ENCODE assay signal across 21 cellular contexts in the genomic region with DNA sequence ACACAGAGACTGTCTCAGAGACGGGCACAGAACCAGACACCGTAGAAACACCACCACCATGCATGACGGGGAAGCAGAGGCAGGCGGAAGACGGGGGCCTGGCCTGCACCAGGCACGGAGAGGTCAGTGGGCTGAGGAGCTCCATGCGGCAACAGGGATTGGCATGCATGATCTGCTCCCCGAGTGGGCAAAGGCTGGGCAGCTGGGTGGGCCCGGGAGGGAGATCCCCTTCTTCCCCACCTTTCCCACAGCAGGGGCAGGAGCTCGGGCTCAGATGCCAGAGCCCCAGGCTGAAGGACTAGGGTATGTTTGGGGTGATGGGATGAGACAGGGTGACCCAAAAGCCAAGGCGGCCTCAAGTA. TPM values are rescaled to one million over a fixed set of nuclear protein-coding genes. Genes with fewer than 3 reads are reported as not detected.
DNase-seq lines count a peak whose midpoint lies in the region; ATAC-seq and TF ChIP-seq lines count a peak whose summit lies in the region.
"Had no signal": no experiment of that assay in that cellular context is flagged by ENCODE, and none has a peak within 500 bp of the region (broad histone marks: within the 10 kb centered on the region; RNA-seq: fewer than 3 reads in every experiment).

No MANE protein-coding gene starts in this region.

- ATAC-seq in natural killer cell treated with Interleukin-12 subunit alpha and Interleukin-12 subunit beta and Interleukin-15 and Interleukin-18, amount 100 ng/mL, for 72 hours = no peak
- ATAC-seq in natural killer cell (no peak), activated B cell treated with CpG ODN at 0.5 μM for 24 hours (ENCODE audit: low read depth) (no peak), memory B cell (ENCODE audit: low read depth) (no peak), HG02759 (IDR thresholded peaks at IDR 0.05; ENCODE audit: unreplicated experiment) (no peak), sciatic nerve (no peak)
- no peak for ATAC-seq in stimulated activated memory B cell treated with anti-CD40 and anti-IgM and Interleukin-4, amounts not matched to agents 10 μg/mL and 1 μg/mL and 100 μg/mL, for 72 hours
- ATAC-seq in activated T-cell treated with anti-CD3 and anti-CD28 coated beads, Interleukin-2, amount 50 U/mL, for 4 hours = no peak

- intact Hi-C loops in natural killer cell (cut with micrococcal nuclease) = no loop called here
- intact Hi-C loops in activated B cell treated with CpG ODN at 0.5 μM for 24 hours (cut with micrococcal nuclease) = loop anchor here (2.0 kb wide), 1 partner anchor 16 kb away; no protein-coding TSS in a partner anchor
- intact Hi-C loops in sciatic nerve (cut with DNase I) = no loop called here

- no peaks in the 10 kb centered on the region for H3K36me3 Mint-ChIP-seq in natural killer cell treated with Interleukin-12 subunit alpha and Interleukin-12 subunit beta and Interleukin-15 and Interleukin-18, amount 100 ng/mL, for 72 hours
- H3K36me3 Mint-ChIP-seq in natural killer cell (no peaks in the 10 kb centered on the region), activated B cell treated with CpG ODN at 0.5 μM for 24 hours (ENCODE audit: low read depth) (peaks cover 40% of the 10 kb centered on the region), memory B cell (peaks cover 28% of the 10 kb centered on the region)
- peaks cover 24% of the 10 kb centered on the region for H3K36me3 Mint-ChIP-seq in stimulated activated memory B cell treated with anti-CD40 and anti-IgM and Interleukin-4, amounts not matched to agents 10 μg/mL and 1 μg/mL and 100 μg/mL, for 72 hours
- no peaks in the 10 kb centered on the region for H3K36me3 Mint-ChIP-seq in activated T-cell treated with anti-CD3 and anti-CD28 coated beads, Interleukin-2, amount 50 U/mL, for 4 hours (ENCODE audit: insufficient read depth)
- H3K36me3 Mint-ChIP-seq: CD4-positive, CD25-positive, alpha-beta regulatory T cell had no signal

- H3K9me3 Mint-ChIP-seq in natural killer cell treated with Interleukin-12 subunit alpha and Interleukin-12 subunit beta and Interleukin-15 and Interleukin-18, amount 100 ng/mL, for 72 hours = no peaks in the 10 kb centered on the region
- no peaks in the 10 kb centered on the region for H3K9me3 Mint-ChIP-seq in natural killer cell
- H3K9me3 Mint-ChIP-seq in activated B cell treated with CpG ODN at 0.5 μM for 24 hours = no peaks in the 10 kb centered on the region
- H3K9me3 Mint-ChIP-seq in memory B cell = no peaks in the 10 kb centered on the region
- H3K9me3 Mint-ChIP-seq in stimulated activated memory B cell treated with anti-CD40 and anti-IgM and Interleukin-4, amounts not matched to agents 10 μg/mL and 1 μg/mL and 100 μg/mL, for 72 hours = no peaks in the 10 kb centered on the region
- H3K9me3 Mint-ChIP-seq in activated T-cell treated with anti-CD3 and anti-CD28 coated beads, Interleukin-2, amount 50 U/mL, for 4 hours = no peaks in the 10 kb centered on the region
- H3K9me3 Mint-ChIP-seq: CD4-positive, CD25-positive, alpha-beta regulatory T cell had no signal

- no peak for TF ChIP-seq CTCF in natural killer cell (IDR thresholded peaks at IDR 0.05)
- TF ChIP-seq CTCF in activated B cell treated with CpG ODN at 0.5 μM for 24 hours (IDR thresholded peaks at IDR 0.05) = no peak

- no peak for DNase-seq in natural killer cell treated with Interleukin-12 subunit alpha and Interleukin-12 subunit beta and Interleukin-15 and Interleukin-18, amount 100 ng/mL, for 72 hours (ENCODE audit: low spot score)
- DNase-seq in natural killer cell (no peak), activated B cell treated with CpG ODN at 0.5 μM for 24 hours (no peak), memory B cell (ENCODE audit: low spot score in 2 of 2) (no peak), sciatic nerve (ENCODE audit: low spot score) (no peak)
- DNase-seq in activated T-cell treated with anti-CD3 and anti-CD28 coated beads, Interleukin-2, amount 50 U/mL, for 4 hours = no peak
- DNase-seq: CD4-positive, CD25-positive, alpha-beta regulatory T cell; COR-L47; DND-41; MG63; NCI-H1417; NCI-H1694 treated with DMSO at 0.1 percent for 48 hours; NCI-H2081 treated with DMSO at 0.1 percent for 48 hours; NCI-H446; NCI-H526 had no signal

- peak overlapping the region; percentile 28 to 100 for H3K27ac Mint-ChIP-seq in natural killer cell treated with Interleukin-12 subunit alpha and Interleukin-12 subunit beta and Interleukin-15 and Interleukin-18, amount 100 ng/mL, for 72 hours
- H3K27ac Mint-ChIP-seq in natural killer cell (no peak overlapping the region), activated B cell treated with CpG ODN at 0.5 μM for 24 hours (peak overlapping the region; percentile 77), memory B cell (peak overlapping the region; percentile 86)
- peak overlapping the region; percentile 89 for H3K27ac Mint-ChIP-seq in stimulated activated memory B cell treated with anti-CD40 and anti-IgM and Interleukin-4, amounts not matched to agents 10 μg/mL and 1 μg/mL and 100 μg/mL, for 72 hours

- CTCF ChIA-PET in activated B cell treated with CpG ODN at 0.5 μM for 24 hours (lab: Charles Lee) = no interaction called here

- POLR2A ChIA-PET in activated B cell treated with CpG ODN at 0.5 μM for 24 hours (lab: Charles Lee) = interaction anchor here (0.5 to 1.6 kb wide), 3 partner anchors 13 to 132 kb away, joined by 3 read pairs; no protein-coding TSS in a partner anchor

- H3K27me3 Mint-ChIP-seq in natural killer cell treated with Interleukin-12 subunit alpha and Interleukin-12 subunit beta and Interleukin-15 and Interleukin-18, amount 100 ng/mL, for 72 hours = no peaks in the 10 kb centered on the region
- H3K27me3 Mint-ChIP-seq in natural killer cell (ENCODE audit: low read depth in 2 of 2) = no peaks in the 10 kb centered on the region
- no peaks in the 10 kb centered on the region for H3K27me3 Mint-ChIP-seq in activated B cell treated with CpG ODN at 0.5 μM for 24 hours
- no peaks in the 10 kb centered on the region for H3K27me3 Mint-ChIP-seq in memory B cell
- H3K27me3 Mint-ChIP-seq in stimulated activated memory B cell treated with anti-CD40 and anti-IgM and Interleukin-4, amounts not matched to agents 10 μg/mL and 1 μg/mL and 100 μg/mL, for 72 hours = no peaks in the 10 kb centered on the region
- H3K27me3 Mint-ChIP-seq in activated T-cell treated with anti-CD3 and anti-CD28 coated beads, Interleukin-2, amount 50 U/mL, for 4 hours (ENCODE audit: low read depth) = no peaks in the 10 kb centered on the region
- H3K27me3 Mint-ChIP-seq: CD4-positive, CD25-positive, alpha-beta regulatory T cell had no signal

- H3K4me3 Mint-ChIP-seq in natural killer cell treated with Interleukin-12 subunit alpha and Interleukin-12 subunit beta and Interleukin-15 and Interleukin-18, amount 100 ng/mL, for 72 hours = no peak overlapping the region
- H3K4me3 Mint-ChIP-seq in natural killer cell = no peak overlapping the region
- peak overlapping the region; percentile 42 for H3K4me3 Mint-ChIP-seq in activated B cell treated with CpG ODN at 0.5 μM for 24 hours
- peak overlapping the region; percentile 59 for H3K4me3 Mint-ChIP-seq in memory B cell
- H3K4me3 Mint-ChIP-seq in stimulated activated memory B cell treated with anti-CD40 and anti-IgM and Interleukin-4, amounts not matched to agents 10 μg/mL and 1 μg/mL and 100 μg/mL, for 72 hours = peak overlapping the region; percentile 6
- no peak overlapping the region for H3K4me3 Mint-ChIP-seq in activated T-cell treated with anti-CD3 and anti-CD28 coated beads, Interleukin-2, amount 50 U/mL, for 4 hours

- peaks cover 14 to 37% of the 10 kb centered on the region in 2 donors for H3K4me1 Mint-ChIP-seq in natural killer cell treated with Interleukin-12 subunit alpha and Interleukin-12 subunit beta and Interleukin-15 and Interleukin-18, amount 100 ng/mL, for 72 hours (ENCODE audit: low read depth in 2 of 2)
- H3K4me1 Mint-ChIP-seq in natural killer cell (no peaks in the 10 kb centered on the region), activated B cell treated with CpG ODN at 0.5 μM for 24 hours (peaks cover 77% of the 10 kb centered on the region), memory B cell (peaks cover 54% of the 10 kb centered on the region)
- peaks cover 73% of the 10 kb centered on the region for H3K4me1 Mint-ChIP-seq in stimulated activated memory B cell treated with anti-CD40 and anti-IgM and Interleukin-4, amounts not matched to agents 10 μg/mL and 1 μg/mL and 100 μg/mL, for 72 hours
- peaks cover 19% of the 10 kb centered on the region for H3K4me1 Mint-ChIP-seq in activated T-cell treated with anti-CD3 and anti-CD28 coated beads, Interleukin-2, amount 50 U/mL, for 4 hours (ENCODE audit: low read depth)
- H3K4me1 Mint-ChIP-seq: CD4-positive, CD25-positive, alpha-beta regulatory T cell had no signal

RNA-seq across cellular contexts. Expression of a gene that starts 43.2 kb away (rescaled TPM):
- total RNA-seq in natural killer cell treated with Interleukin-12 subunit alpha and Interleukin-12 subunit beta and Interleukin-15 and Interleukin-18, amount 100 ng/mL, for 72 hours = 1 to 10 TPM; 4.1 to 7.9 TPM
- total RNA-seq in natural killer cell (10 to 100 TPM in 1 of 3 donors, under 1 TPM in 2; 0.09 to 12.9 (median 0.70) TPM), activated B cell treated with CpG ODN at 0.5 μM for 24 hours (0.20 TPM in 1 of 2 replicates, not detected in the other), sciatic nerve (0.27 TPM)
- total RNA-seq in activated T-cell treated with anti-CD3 and anti-CD28 coated beads, Interleukin-2, amount 50 U/mL, for 4 hours = under 1 TPM in 2 of 3 donors, not detected in 1; 0.05 TPM
- total RNA-seq: G401, H4, LHCN-M2, SJSA1 had no signal

Comparison
In these comparisons a context has a peak if more than half of its experiments do, and no peak if none do; other contexts are left out.
1. H3K27ac Mint-ChIP-seq: peak in natural killer cell treated with Interleukin-12 subunit alpha and Interleukin-12 subunit beta and Interleukin-15 and Interleukin-18, amount 100 ng/mL, for 72 hours (2 of 2), activated B cell treated with CpG ODN at 0.5 μM for 24 hours (single experiment), memory B cell (single experiment) and stimulated activated memory B cell treated with anti-CD40 and anti-IgM and Interleukin-4, amounts not matched to agents 10 μg/mL and 1 μg/mL and 100 μg/mL, for 72 hours (single experiment); none in natural killer cell (0 of 2).
2. H3K4me3 Mint-ChIP-seq: peak in activated B cell treated with CpG ODN at 0.5 μM for 24 hours (single experiment), memory B cell (single experiment) and stimulated activated memory B cell treated with anti-CD40 and anti-IgM and Interleukin-4, amounts not matched to agents 10 μg/mL and 1 μg/mL and 100 μg/mL, for 72 hours (single experiment); none in natural killer cell treated with Interleukin-12 subunit alpha and Interleukin-12 subunit beta and Interleukin-15 and Interleukin-18, amount 100 ng/mL, for 72 hours (single experiment), natural killer cell (single experiment) and activated T-cell treated with anti-CD3 and anti-CD28 coated beads, Interleukin-2, amount 50 U/mL, for 4 hours (single experiment).